Comparison of ENCODE assay signal across 29 cellular contexts in the genomic region with DNA sequence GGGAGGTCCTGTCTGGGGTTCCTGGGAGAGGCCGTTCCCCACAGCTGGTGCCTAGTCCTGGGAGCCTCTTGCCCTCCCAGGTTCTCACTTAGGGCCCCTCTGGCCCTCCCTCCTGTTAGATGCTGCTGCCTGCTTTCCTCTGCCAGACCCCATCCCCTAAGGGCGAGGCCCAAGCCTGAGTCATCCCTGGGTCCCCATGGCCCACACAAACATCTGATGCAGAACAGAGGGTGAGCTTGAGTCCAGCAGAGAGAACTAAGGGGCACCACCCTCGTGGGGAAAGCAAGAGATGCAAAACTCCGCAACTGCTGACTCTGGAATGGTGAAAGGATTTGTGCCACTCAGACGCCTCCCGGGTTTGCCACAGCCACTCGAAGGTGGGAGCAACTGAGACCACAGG. TPM values are rescaled to one million over a fixed set of nuclear protein-coding genes. Genes with fewer than 3 reads are reported as not detected.
"Had no signal": no experiment of that assay in that cellular context is flagged by ENCODE, and none has a peak within 500 bp of the region (broad histone marks: within the 10 kb centered on the region; RNA-seq: fewer than 3 reads in every experiment).

No MANE protein-coding gene starts in this region.

- H3K4me3 ChIP-seq: Peyer's patch, SJSA1 had no signal

- H3K27ac Mint-ChIP-seq: activated B cell treated with CpG ODN at 0.5 μM for 24 hours; activated CD4-positive, alpha-beta memory T cell treated with anti-CD3 and anti-CD28 coated beads for 36 hours; activated CD4-positive, alpha-beta T cell treated with anti-CD3 and anti-CD28 coated beads, Interleukin-2, amount 10 ng/mL, durations not matched to agents 7 days and 5 days; activated naive CD4-positive, alpha-beta T cell treated with anti-CD3 and anti-CD28 coated beads for 36 hours; activated naive CD8-positive, alpha-beta T cell; activated T-helper 17 cell treated with anti-CD3 and anti-CD28 coated beads, Interleukin-2, amount 50 U/mL, for 72 hours; brain; IgD-negative memory B cell; T-helper 17 cell had no signal

- H3K27me3 Mint-ChIP-seq: activated T-helper 17 cell treated with anti-CD3 and anti-CD28 coated beads, Interleukin-2, amount 50 U/mL, for 72 hours; brain had no signal

- H3K27me3 ChIP-seq: Peyer's patch, SJSA1 had no signal

- H3K27ac ChIP-seq: Peyer's patch, RWPE1, SJSA1 had no signal

- DNase-seq: activated B cell treated with CpG ODN at 0.5 μM for 24 hours; activated CD4-positive, alpha-beta memory T cell treated with anti-CD3 and anti-CD28 coated beads for 36 hours; activated CD4-positive, alpha-beta T cell treated with anti-CD3 and anti-CD28 coated beads for 1 hour; activated CD4-positive, alpha-beta T cell treated with anti-CD3 and anti-CD28 coated beads, Interleukin-2, amount 10 ng/mL, durations not matched to agents 7 days and 5 days; activated gamma-delta T cell; activated naive CD4-positive, alpha-beta T cell treated with anti-CD3 and anti-CD28 coated beads for 36 hours; activated T-cell treated with anti-CD3 and anti-CD28 coated beads for 4 hours; activated T-cell treated with anti-CD3 and anti-CD28 coated beads, Interleukin-2, amount 50 U/mL, for 48 hours; amygdala; KG1; NCI-H1092; NCI-H1436; NCI-H1694 treated with DMSO at 0.1 percent for 48 hours; NCI-H2029 treated with DMSO at 0.1 percent for 48 hours; NCI-H510A treated with DMSO at 0.1 percent for 48 hours; NCI-H69; Peyer's patch; SHP77; T-helper 17 cell; T1000 had no signal

- ATAC-seq: activated T-helper 17 cell treated with anti-CD3 and anti-CD28 coated beads, Interleukin-2, amount 50 U/mL, for 72 hours; T-helper 17 cell had no signal

- H3K36me3 Mint-ChIP-seq: activated CD4-positive, alpha-beta memory T cell treated with anti-CD3 and anti-CD28 coated beads for 36 hours; activated naive CD8-positive, alpha-beta T cell; brain had no signal

- H3K4me1 ChIP-seq: Peyer's patch, SJSA1 had no signal

- H3K4me3 Mint-ChIP-seq: activated B cell treated with CpG ODN at 0.5 μM for 24 hours; activated CD4-positive, alpha-beta memory T cell treated with anti-CD3 and anti-CD28 coated beads for 36 hours; activated CD4-positive, alpha-beta T cell treated with anti-CD3 and anti-CD28 coated beads, Interleukin-2, amount 10 ng/mL, durations not matched to agents 7 days and 5 days; activated naive CD4-positive, alpha-beta T cell treated with anti-CD3 and anti-CD28 coated beads for 36 hours; activated naive CD8-positive, alpha-beta T cell; activated T-helper 17 cell treated with anti-CD3 and anti-CD28 coated beads, Interleukin-2, amount 50 U/mL, for 72 hours; brain; IgD-negative memory B cell; T-helper 17 cell had no signal

- H3K36me3 ChIP-seq: Peyer's patch, SJSA1 had no signal

- H3K9me3 Mint-ChIP-seq: activated B cell treated with CpG ODN at 0.5 μM for 24 hours; activated CD4-positive, alpha-beta memory T cell treated with anti-CD3 and anti-CD28 coated beads for 36 hours; activated CD4-positive, alpha-beta T cell treated with anti-CD3 and anti-CD28 coated beads, Interleukin-2, amount 10 ng/mL, durations not matched to agents 7 days and 5 days; activated naive CD4-positive, alpha-beta T cell treated with anti-CD3 and anti-CD28 coated beads for 36 hours; activated T-helper 17 cell treated with anti-CD3 and anti-CD28 coated beads, Interleukin-2, amount 50 U/mL, for 72 hours; IgD-negative memory B cell had no signal

- H3K4me1 Mint-ChIP-seq: activated B cell treated with CpG ODN at 0.5 μM for 24 hours; activated CD4-positive, alpha-beta T cell treated with anti-CD3 and anti-CD28 coated beads, Interleukin-2, amount 10 ng/mL, durations not matched to agents 7 days and 5 days had no signal

- H3K9me3 ChIP-seq: Peyer's patch, SJSA1 had no signal

RNA-seq across cellular contexts. Expression of a gene that starts 58.8 kb away (rescaled TPM):
- total RNA-seq: activated B cell treated with CpG ODN at 0.5 μM for 24 hours; activated CD4-positive, alpha-beta memory T cell treated with anti-CD3 and anti-CD28 coated beads for 36 hours; activated CD4-positive, alpha-beta T cell treated with anti-CD3 and anti-CD28 coated beads, Interleukin-2, amount 10 ng/mL, durations not matched to agents 7 days and 5 days; activated CD8-positive, alpha-beta memory T cell treated with anti-CD3 and anti-CD28 coated beads for 36 hours; activated naive CD4-positive, alpha-beta T cell treated with anti-CD3 and anti-CD28 coated beads for 36 hours; activated T-helper 17 cell treated with anti-CD3 and anti-CD28 coated beads, Interleukin-2, amount 50 U/mL, for 72 hours; astrocyte; LHCN-M2; Peyer's patch; T-helper 17 cell had no signal
- polyA plus RNA-seq: IgD-negative memory B cell had no signal
